Comparison of ENCODE assay signal across 18 cellular contexts in the genomic region with DNA sequence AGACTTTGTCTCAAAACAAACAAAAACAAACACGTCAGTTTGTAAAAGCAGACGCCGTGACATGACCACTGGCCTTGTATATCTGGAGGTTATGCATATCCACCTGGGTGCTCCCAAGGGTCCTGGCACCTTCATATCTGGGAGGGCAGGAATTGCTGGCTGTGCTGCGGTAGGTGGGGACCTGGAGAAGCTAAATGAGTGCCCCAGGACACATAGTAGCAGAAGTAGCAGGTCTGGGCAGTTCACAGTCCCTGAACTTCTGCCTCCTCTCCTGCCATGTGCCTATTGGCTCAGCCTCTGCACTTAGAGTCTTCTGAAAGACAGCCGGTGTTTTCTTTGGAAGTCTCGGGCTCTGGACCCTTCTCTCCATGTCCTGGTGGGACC. TPM values are rescaled to one million over a fixed set of nuclear protein-coding genes. Genes with fewer than 3 reads are reported as not detected.
DNase-seq lines count a peak whose midpoint lies in the region; ATAC-seq and TF ChIP-seq lines count a peak whose summit lies in the region.
"Had no signal": no experiment of that assay in that cellular context is flagged by ENCODE, and none has a peak within 500 bp of the region (broad histone marks: within the 10 kb centered on the region; RNA-seq: fewer than 3 reads in every experiment).

No MANE protein-coding gene starts in this region.

- no peak for ATAC-seq in activated CD8-positive, alpha-beta T cell treated with anti-CD3 and anti-CD28 coated beads for 36 hours

- no peaks in the 10 kb centered on the region for H3K4me1 Mint-ChIP-seq in activated CD8-positive, alpha-beta T cell treated with anti-CD3 and anti-CD28 coated beads for 36 hours (ENCODE audit: low read depth)

- H3K36me3 ChIP-seq in esophagus squamous epithelium, result no peaks in the 10 kb centered on the region
- H3K36me3 ChIP-seq in osteoblast (ENCODE audit: insufficient read depth, low read length), result no peaks in the 10 kb centered on the region
- H3K36me3 ChIP-seq in urinary bladder (ENCODE audit: insufficient read depth), result no peaks in the 10 kb centered on the region

- peaks cover 7% of the 10 kb centered on the region for H3K9me3 Mint-ChIP-seq in activated CD8-positive, alpha-beta T cell treated with anti-CD3 and anti-CD28 coated beads for 36 hours

- peak overlapping the region; percentile 78 for H3K4me2 ChIP-seq in osteoblast (ENCODE audit: insufficient read depth, low read length)

- H3K27me3 ChIP-seq in esophagus squamous epithelium (no peaks in the 10 kb centered on the region), osteoblast (ENCODE audit: insufficient read depth, low read length) (no peaks in the 10 kb centered on the region)

- WGBS in esophagus squamous epithelium, 2 donors, result 34% methylated on average over 5 to 6 of the region's 6 CpGs
- WGBS in urinary bladder, result 55% methylated on average over 6 of the region's 6 CpGs

- no peak overlapping the region for H3K27ac Mint-ChIP-seq in activated CD8-positive, alpha-beta T cell treated with anti-CD3 and anti-CD28 coated beads for 36 hours
- H3K27ac Mint-ChIP-seq: H9 had no signal

- peaks cover 25 to 70% (median 41%) of the 10 kb centered on the region in 3 donors for H3K4me1 ChIP-seq in esophagus squamous epithelium
- peaks cover 53% of the 10 kb centered on the region for H3K4me1 ChIP-seq in osteoblast (ENCODE audit: insufficient read depth, low read length)
- no peaks in the 10 kb centered on the region for H3K4me1 ChIP-seq in urinary bladder (ENCODE audit: insufficient read depth)

- H3K9me3 ChIP-seq in esophagus squamous epithelium, result no peaks in the 10 kb centered on the region
- no peaks in the 10 kb centered on the region for H3K9me3 ChIP-seq in osteoblast (ENCODE audit: low read depth, low read length)

- DNase-seq in SIG-M5 treated with dmso at 0.1 percent for 504 hours (lab: John Stamatoyannopoulos, UW; ENCODE audit: unreplicated experiment) (peak; percentile 76), SIG-M5 (lab: John Stamatoyannopoulos, UW) (no peak), esophagus squamous epithelium (lab: John Stamatoyannopoulos, UW) (no peak), osteoblast (ENCODE audit: insufficient read length, low spot score, missing footprints) (peak; percentile 36), NCI-H2107 treated with DMSO at 0.1 percent for 48 hours (lab: John Stamatoyannopoulos, UW; ENCODE audit: unreplicated experiment) (no peak), cortex of kidney (lab: John Stamatoyannopoulos, UW) (no peak)
- DNase-seq in activated CD8-positive, alpha-beta T cell treated with anti-CD3 and anti-CD28 coated beads for 36 hours, result no peak
- DNase-seq: activated CD4-positive, alpha-beta T cell treated with anti-CD3 and anti-CD28 coated beads, Interleukin-2, amount 50 U/mL, for 48 hours; activated naive CD4-positive, alpha-beta T cell; cerebellar nuclear complex; GDM1; H9; NCI-H1092; NCI-H446; stimulated activated CD4-positive, alpha-beta T cell treated with anti-CD3 and anti-CD28 coated beads, Interleukin-2, amount 100 ng/mL, for 24 hours; T-helper 9 cell had no signal

- H3K4me3 Mint-ChIP-seq in activated CD8-positive, alpha-beta T cell treated with anti-CD3 and anti-CD28 coated beads for 36 hours, result no peak overlapping the region
- H3K4me3 Mint-ChIP-seq: H9 had no signal

- TF ChIP-seq CTCF in esophagus squamous epithelium (IDR thresholded peaks at IDR 0.05) (no peak), osteoblast (IDR thresholded peaks at IDR 0.05; ENCODE audit: extremely low read depth, low read depth, low read length) (no peak)
- no peak for TF ChIP-seq CTCF in activated CD8-positive, alpha-beta T cell treated with anti-CD3 and anti-CD28 coated beads for 36 hours (IDR thresholded peaks at IDR 0.05)

- peak overlapping the region; percentile 22 for H2AFZ ChIP-seq in osteoblast (ENCODE audit: low read length)

- H3K27me3 Mint-ChIP-seq in activated CD8-positive, alpha-beta T cell treated with anti-CD3 and anti-CD28 coated beads for 36 hours, result no peaks in the 10 kb centered on the region

- no peaks in the 10 kb centered on the region for H3K36me3 Mint-ChIP-seq in activated CD8-positive, alpha-beta T cell treated with anti-CD3 and anti-CD28 coated beads for 36 hours (ENCODE audit: low read depth)

- no peaks in the 10 kb centered on the region for H4K20me1 ChIP-seq in osteoblast (ENCODE audit: insufficient read depth, low read length)

- peak overlapping the region; percentile 78 to 86 (median 82) for H3K27ac ChIP-seq in esophagus squamous epithelium
- H3K27ac ChIP-seq in osteoblast (ENCODE audit: low read depth, low read length), result peak overlapping the region; percentile 98
- peak overlapping the region; percentile 68 for H3K27ac ChIP-seq in urinary bladder (ENCODE audit: low read depth)
- H3K27ac ChIP-seq: 22Rv1 had no signal

- no peak overlapping the region for H3K4me3 ChIP-seq in esophagus squamous epithelium
- H3K4me3 ChIP-seq in osteoblast (ENCODE audit: insufficient read depth, low read length), result no peak overlapping the region
- no peak overlapping the region for H3K4me3 ChIP-seq in urinary bladder (ENCODE audit: low read depth, low read length)

- CTCF ChIA-PET in activated CD8-positive, alpha-beta T cell treated with anti-CD3 and anti-CD28 coated beads for 36 hours (lab: Charles Lee), result no interaction called here

- TF ChIP-seq POLR2A in esophagus squamous epithelium (IDR thresholded peaks at IDR 0.05), result no peak

- no peaks in the 10 kb centered on the region for H3K79me2 ChIP-seq in osteoblast (ENCODE audit: insufficient read depth, low read length)

- intact Hi-C loops in esophagus squamous epithelium (cut with DNase I), result no loop called here
- intact Hi-C loops in activated CD8-positive, alpha-beta T cell treated with anti-CD3 and anti-CD28 coated beads for 36 hours (cut with micrococcal nuclease), result no loop called here

- POLR2A ChIA-PET in activated CD8-positive, alpha-beta T cell treated with anti-CD3 and anti-CD28 coated beads for 36 hours (lab: Charles Lee), result no interaction called here

RNA-seq across cellular contexts. Expression of gene IL1R2, which starts 30.9 kb away (rescaled TPM):
- total RNA-seq in esophagus squamous epithelium, result 100 to 1,000 TPM in 1 of 4 donors, 10 to 100 TPM in 3; 24.1 to 182 (median 78.0) TPM
- total RNA-seq in osteoblast, result 0.36 and 0.88 TPM in 2 replicates
- 0.37 TPM for total RNA-seq in urinary bladder
- 31.2 TPM for polyA plus RNA-seq in urinary bladder
- total RNA-seq in activated CD8-positive, alpha-beta T cell treated with anti-CD3 and anti-CD28 coated beads for 36 hours, result 1 to 10 TPM in 1 of 2 experiments, not detected in 1; 1.1 TPM
- total RNA-seq: H9 had no signal

Comparison
In these comparisons a context has a peak if more than half of its experiments do, and no peak if none do; other contexts are left out.
1. DNase-seq: peak in SIG-M5 treated with dmso at 0.1 percent for 504 hours (single experiment) and osteoblast (single experiment); none in SIG-M5 (single experiment), esophagus squamous epithelium (single experiment), NCI-H2107 treated with DMSO at 0.1 percent for 48 hours (single experiment), cortex of kidney (single experiment) and activated CD8-positive, alpha-beta T cell treated with anti-CD3 and anti-CD28 coated beads for 36 hours (single experiment).
2. RNA of gene IL1R2, which starts 30.9 kb away (total RNA-seq): 24.1 to 182 TPM in esophagus squamous epithelium; 1.1 TPM in activated CD8-positive, alpha-beta T cell treated with anti-CD3 and anti-CD28 coated beads for 36 hours, 0.37 TPM in urinary bladder (single experiment) and 0.36 to 0.88 TPM in osteoblast; every median in the first group is over 10 times any median in the second.
3. Peak in every context shown above with its lines, with median percentiles within 50 percentile points of each other: H3K27ac ChIP-seq.